8 cellular contexts compared by ENCODE assay signal in the genomic region with DNA sequence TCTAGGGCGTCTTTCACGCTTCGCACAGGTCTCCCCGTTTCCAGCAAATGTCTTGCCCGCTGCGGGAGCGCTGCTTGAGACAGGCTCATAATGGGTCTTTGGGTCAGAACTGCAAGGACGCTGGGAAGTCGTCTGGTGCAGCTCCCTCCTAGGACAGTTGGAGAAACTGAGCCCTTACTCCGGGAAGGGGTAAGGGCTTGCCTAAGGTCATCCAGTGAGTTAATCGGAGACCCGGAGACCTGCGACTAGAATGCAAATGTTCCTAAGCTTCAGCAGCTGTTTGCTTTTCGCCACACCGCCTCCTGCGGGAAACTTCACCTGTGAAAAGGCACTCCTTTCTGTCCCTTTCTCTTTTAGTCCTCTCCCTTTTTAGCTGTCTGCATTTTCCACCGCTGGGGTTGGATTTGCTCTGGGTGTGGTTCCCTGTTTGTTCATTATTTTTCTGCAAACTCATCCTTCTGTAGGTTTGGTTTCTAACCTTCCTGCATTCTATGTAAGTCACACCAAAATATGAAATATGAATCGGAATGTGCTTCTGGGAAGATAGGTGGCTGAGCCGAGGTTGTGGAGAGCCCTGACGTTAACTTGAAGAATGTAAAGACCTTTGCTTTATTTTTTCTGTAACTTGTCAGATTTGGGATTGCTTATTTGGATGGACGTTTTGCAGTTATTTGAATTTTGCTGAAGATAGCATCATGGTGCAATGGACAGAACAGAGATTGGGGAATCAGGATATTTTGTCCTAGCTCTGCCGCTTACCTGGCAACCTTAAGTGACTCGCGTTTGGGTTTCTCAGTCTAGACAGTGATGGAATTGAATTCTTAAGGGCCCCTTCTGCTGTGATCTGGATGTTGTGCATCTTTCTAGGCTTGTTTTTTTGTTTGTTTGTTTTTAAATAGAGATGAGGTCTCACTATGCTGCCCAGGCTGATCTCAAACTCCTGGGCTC. TPM values are rescaled to one million over a fixed set of nuclear protein-coding genes. Genes with fewer than 3 reads are reported as not detected.
DNase-seq lines count a peak whose midpoint lies in the region; ATAC-seq and TF ChIP-seq lines count a peak whose summit lies in the region.

No MANE protein-coding gene starts in this region.

- 8% methylated on average over 24 of the region's 24 CpGs for WGBS in lower leg skin, 2 donors
- 8 to 10% (median 9%) methylated on average over 23 to 24 of the region's 24 CpGs for WGBS in stomach, 5 donors

- peaks cover 47% of the 10 kb centered on the region for H3K4me1 Mint-ChIP-seq in chondrocyte (ENCODE audit: low read depth)

- H3K27me3 ChIP-seq in stomach = no peaks in the 10 kb centered on the region

- peaks cover 17% of the 10 kb centered on the region for H3K27me3 Mint-ChIP-seq in chondrocyte (ENCODE audit: low read depth)

- TF ChIP-seq CTCF in chondrocyte (IDR thresholded peaks at IDR 0.05) (peak; percentile 25), lower leg skin (IDR thresholded peaks at IDR 0.05) (no peak), stomach (IDR thresholded peaks at IDR 0.05) (peak in 2 of 7 experiments; percentile 10 to 23)

- H3K4me3 ChIP-seq in lower leg skin (ENCODE audit: low read depth, poor library complexity, severe bottlenecking) (peak overlapping the region; percentile 80), stomach (peak overlapping the region; percentile 78 to 80 (median 79))

- no peaks in the 10 kb centered on the region for H3K36me3 ChIP-seq in stomach

- TF ChIP-seq POLR2A in lower leg skin (IDR thresholded peaks at IDR 0.05) (no peak), stomach (IDR thresholded peaks at IDR 0.05) (no peak)

- peak overlapping the region; percentile 95 for H3K27ac Mint-ChIP-seq in chondrocyte (ENCODE audit: unreplicated experiment)

- no peak for TF ChIP-seq EP300 in stomach (IDR thresholded peaks at IDR 0.05)

- no peaks in the 10 kb centered on the region for H3K9me3 ChIP-seq in stomach

- H3K27ac ChIP-seq in stomach = peak overlapping the region; percentile 72 to 83 (median 74)

- ATAC-seq in HG03521 (IDR thresholded peaks at IDR 0.05; ENCODE audit: unreplicated experiment) = peak; percentile 8
- ATAC-seq in GM18519 (IDR thresholded peaks at IDR 0.05; ENCODE audit: low FRiP score, unreplicated experiment) = no peak

- intact Hi-C loops in lower leg skin (cut with DNase I; ENCODE audit: low total_unique reads) (loop anchor here (5.0 to 10.0 kb wide), 3 partner anchors 46 to 296 kb away; no protein-coding TSS in a partner anchor), stomach (cut with DNase I; ENCODE audit: low total_unique reads) (loop anchor here (2.0 to 10.0 kb wide), 3 partner anchors 50 to 296 kb away; no protein-coding TSS in a partner anchor)

- peaks cover 5 to 36% (median 19%) of the 10 kb centered on the region in 4 donors for H3K4me1 ChIP-seq in stomach

- peaks cover 7% of the 10 kb centered on the region for H3K9me3 Mint-ChIP-seq in chondrocyte (ENCODE audit: low read depth)

- peak overlapping the region; percentile 89 for H3K4me3 Mint-ChIP-seq in chondrocyte (ENCODE audit: unreplicated experiment)

- DNase-seq in stimulated activated CD8-positive, alpha-beta memory T cell treated with anti-CD3 and anti-CD28 coated beads, Interleukin-12 subunit alpha, Interleukin-12 subunit beta, amount 100 ng/mL, for 1 hour (ENCODE audit: low read depth) = peak; percentile 6
- no peak for DNase-seq in stimulated activated CD8-positive, alpha-beta memory T cell treated with anti-CD3 and anti-CD28 coated beads, Interleukin-4, amount 100 ng/mL, for 48 hours
- DNase-seq in SW480 (ENCODE audit: low spot score) = peak; percentile 66
- DNase-seq in chondrocyte (ENCODE audit: low spot score) = no peak
- peak; percentile 21 to 86 for DNase-seq in lower leg skin (ENCODE audit: low spot score in 2 of 2)
- peak; percentile 43 for DNase-seq in stomach

- H3K36me3 Mint-ChIP-seq in chondrocyte (ENCODE audit: low read depth) = peaks cover 5% of the 10 kb centered on the region

RNA-seq across cellular contexts. Expression of a gene that starts 0.9 kb away (rescaled TPM):
- 49.7 to 67.8 TPM (median 50.0 TPM) in 3 replicates for total RNA-seq in chondrocyte
- 1 to 10 TPM; 4.8 to 7.0 (median 6.5) TPM for total RNA-seq in lower leg skin
- total RNA-seq in stomach = 10 to 100 TPM in 4 of 5 donors, 1 to 10 TPM in 1; 2.3 to 27.8 (median 11.9) TPM
- polyA plus RNA-seq in stomach = 1 to 10 TPM; 1.2 to 1.7 (median 1.5) TPM

Comparison
In these comparisons a context has a peak if more than half of its experiments do, and no peak if none do; other contexts are left out.
1. DNase-seq: peak in stimulated activated CD8-positive, alpha-beta memory T cell treated with anti-CD3 and anti-CD28 coated beads, Interleukin-12 subunit alpha, Interleukin-12 subunit beta, amount 100 ng/mL, for 1 hour (single experiment), SW480 (single experiment), lower leg skin (2 of 2) and stomach (single experiment); none in stimulated activated CD8-positive, alpha-beta memory T cell treated with anti-CD3 and anti-CD28 coated beads, Interleukin-4, amount 100 ng/mL, for 48 hours (single experiment) and chondrocyte (single experiment).